Comparison of ENCODE assay signal across 33 cellular contexts in genomic region chr13:28257305-28257704, GRCh38.
"Had no signal": no experiment of that assay in that cellular context is flagged by ENCODE, and none has a peak within 500 bp of the region (broad histone marks: within the 10 kb centered on the region; RNA-seq: fewer than 3 reads in every experiment).

No MANE protein-coding gene starts in this region.

- DNase-seq: activated B cell treated with CpG ODN at 0.5 μM for 24 hours; activated CD4-positive, alpha-beta memory T cell treated with anti-CD3 and anti-CD28 coated beads for 36 hours; activated CD4-positive, alpha-beta T cell treated with anti-CD3 and anti-CD28 coated beads for 4 hours; activated CD4-positive, alpha-beta T cell treated with anti-CD3 and anti-CD28 coated beads, Interleukin-2, amount 10 ng/mL, durations not matched to agents 24 days and 14 days; activated CD4-positive, alpha-beta T cell treated with anti-CD3 and anti-CD28 coated beads, Interleukin-2, amount 50 U/mL, for 1 hour; activated CD4-positive, alpha-beta T cell treated with anti-CD3 and anti-CD28 coated beads, Interleukin-2, amount 50 U/mL, for 4 hours; activated CD4-positive, CD25-positive, alpha-beta regulatory T cell treated with anti-CD3 and anti-CD28 coated beads, Interleukin-2, amount 50 U/mL, for 72 hours; activated CD8-positive, alpha-beta memory T cell treated with anti-CD3 and anti-CD28 coated beads, Interleukin-2, amount 50 U/mL, for 4 hours; activated CD8-positive, alpha-beta T cell treated with anti-CD3 and anti-CD28 coated beads for 36 hours; activated effector memory CD4-positive, alpha-beta T cell treated with Interleukin-2 at 50 U/mL for 16 hours; activated gamma-delta T cell; activated naive CD4-positive, alpha-beta T cell treated with anti-CD3 and anti-CD28 coated beads, Interleukin-2, amount 10 ng/mL, durations not matched to agents 7 days and 5 days; activated naive CD4-positive, alpha-beta T cell treated with Interleukin-2 at 50 U/mL for 16 hours; activated naive CD8-positive, alpha-beta T cell treated with anti-CD3 and anti-CD28 coated beads, Interleukin-2, amount 10 ng/mL, durations not matched to agents 7 days and 5 days; activated naive CD8-positive, alpha-beta T cell treated with anti-CD3 and anti-CD28 coated beads, Interleukin-2, amount 50 U/mL, for 24 hours; activated T-cell treated with anti-CD3 and anti-CD28 coated beads for 4 hours; activated T-cell treated with anti-CD3 and anti-CD28 coated beads, Interleukin-2, amount 50 U/mL, for 1 hour; activated T-cell treated with anti-CD3 and anti-CD28 coated beads, Interleukin-2, amount 50 U/mL, for 4 hours; activated T-cell treated with anti-CD3 and anti-CD28 coated beads, Interleukin-2, amount 50 U/mL, for 72 hours; amygdala; anterior cingulate cortex; caudate nucleus; cerebellar nuclear complex; T-cell; T-helper 2 cell; T-helper 9 cell had no signal

- H3K27ac Mint-ChIP-seq: activated B cell treated with CpG ODN at 0.5 μM for 24 hours; activated CD4-positive, alpha-beta memory T cell treated with anti-CD3 and anti-CD28 coated beads for 36 hours; activated CD4-positive, alpha-beta T cell treated with anti-CD3 and anti-CD28 coated beads, Interleukin-2, amount 10 ng/mL, durations not matched to agents 24 days and 14 days; activated CD8-positive, alpha-beta T cell treated with anti-CD3 and anti-CD28 coated beads for 36 hours; activated naive CD4-positive, alpha-beta T cell treated with anti-CD3 and anti-CD28 coated beads, Interleukin-2, amount 10 ng/mL, durations not matched to agents 7 days and 5 days; activated naive CD8-positive, alpha-beta T cell treated with anti-CD3 and anti-CD28 coated beads, Interleukin-2, amount 10 ng/mL, durations not matched to agents 7 days and 5 days; activated naive CD8-positive, alpha-beta T cell treated with anti-CD3 and anti-CD28 coated beads, Interleukin-2, amount 50 U/mL, for 24 hours; activated T-cell treated with anti-CD3 and anti-CD28 coated beads, Interleukin-2, amount 50 U/mL, for 72 hours; activated T-helper 1 cell treated with anti-CD3 and anti-CD28 coated beads, Interleukin-12 subunit alpha, Interleukin-12 subunit beta, Interleukin-2, Interleukin-4 antibody, amounts not matched to agents 30 ng/mL and 10 ng/mL and 1 ng/mL, durations not matched to agents 14 hours and 24 hours and 36 hours; activated T-helper 2 cell treated with anti-CD3 and anti-CD28 coated beads, Interferon-gamma antibody, Interleukin-2, Interleukin-4, amounts not matched to agents 10 μg/mL and 5 μg/mL and 100 μg/mL, durations not matched to agents 14 hours and 24 hours and 36 hours; T-cell; T-helper 2 cell treated with Interferon-gamma antibody and Interleukin-4, amounts not matched to agents 5 μg/mL and 100 μg/mL, for 36 hours had no signal

- H3K4me1 Mint-ChIP-seq: activated naive CD4-positive, alpha-beta T cell treated with anti-CD3 and anti-CD28 coated beads, Interleukin-2, amount 10 ng/mL, durations not matched to agents 7 days and 5 days; brain had no signal

- H3K4me3 Mint-ChIP-seq: activated B cell treated with CpG ODN at 0.5 μM for 24 hours; activated CD4-positive, alpha-beta memory T cell treated with anti-CD3 and anti-CD28 coated beads for 36 hours; activated CD4-positive, alpha-beta T cell treated with anti-CD3 and anti-CD28 coated beads, Interleukin-2, amount 10 ng/mL, durations not matched to agents 24 days and 14 days; activated CD8-positive, alpha-beta T cell treated with anti-CD3 and anti-CD28 coated beads for 36 hours; activated naive CD4-positive, alpha-beta T cell treated with anti-CD3 and anti-CD28 coated beads, Interleukin-2, amount 10 ng/mL, durations not matched to agents 7 days and 5 days; activated naive CD4-positive, alpha-beta T cell treated with anti-CD3 and anti-CD28 coated beads, Interleukin-2, amount 50 U/mL, for 24 hours; activated naive CD8-positive, alpha-beta T cell; activated naive CD8-positive, alpha-beta T cell treated with anti-CD3 and anti-CD28 coated beads, Interleukin-2, amount 10 ng/mL, durations not matched to agents 7 days and 5 days; activated naive CD8-positive, alpha-beta T cell treated with anti-CD3 and anti-CD28 coated beads, Interleukin-2, amount 50 U/mL, for 24 hours; activated T-cell treated with anti-CD3 and anti-CD28 coated beads, Interleukin-2, amount 50 U/mL, for 4 hours; activated T-cell treated with anti-CD3 and anti-CD28 coated beads, Interleukin-2, amount 50 U/mL, for 72 hours; activated T-helper 1 cell treated with anti-CD3 and anti-CD28 coated beads, Interleukin-12 subunit alpha, Interleukin-12 subunit beta, Interleukin-2, Interleukin-4 antibody, amounts not matched to agents 30 ng/mL and 10 ng/mL and 1 ng/mL, durations not matched to agents 14 hours and 24 hours and 36 hours; brain; central memory CD8-positive, alpha-beta T cell; T-cell; T-helper 2 cell treated with Interferon-gamma antibody and Interleukin-4, amounts not matched to agents 5 μg/mL and 100 μg/mL, for 36 hours had no signal

- H3K27me3 Mint-ChIP-seq: activated B cell treated with CpG ODN at 0.5 μM for 24 hours; activated CD4-positive, alpha-beta memory T cell treated with anti-CD3 and anti-CD28 coated beads for 36 hours; activated CD4-positive, alpha-beta T cell treated with anti-CD3 and anti-CD28 coated beads, Interleukin-2, amount 10 ng/mL, durations not matched to agents 24 days and 14 days; activated CD8-positive, alpha-beta T cell treated with anti-CD3 and anti-CD28 coated beads for 36 hours; activated naive CD4-positive, alpha-beta T cell treated with anti-CD3 and anti-CD28 coated beads, Interleukin-2, amount 10 ng/mL, durations not matched to agents 7 days and 5 days; activated naive CD4-positive, alpha-beta T cell treated with anti-CD3 and anti-CD28 coated beads, Interleukin-2, amount 50 U/mL, for 24 hours; activated naive CD8-positive, alpha-beta T cell; activated naive CD8-positive, alpha-beta T cell treated with anti-CD3 and anti-CD28 coated beads, Interleukin-2, amount 10 ng/mL, durations not matched to agents 7 days and 5 days; activated naive CD8-positive, alpha-beta T cell treated with anti-CD3 and anti-CD28 coated beads, Interleukin-2, amount 50 U/mL, for 24 hours; brain; central memory CD8-positive, alpha-beta T cell; T-cell had no signal

- H3K9me3 Mint-ChIP-seq: activated B cell treated with CpG ODN at 0.5 μM for 24 hours; activated CD4-positive, alpha-beta memory T cell treated with anti-CD3 and anti-CD28 coated beads for 36 hours; activated CD4-positive, alpha-beta T cell treated with anti-CD3 and anti-CD28 coated beads, Interleukin-2, amount 10 ng/mL, durations not matched to agents 24 days and 14 days; activated CD8-positive, alpha-beta T cell treated with anti-CD3 and anti-CD28 coated beads for 36 hours; activated naive CD4-positive, alpha-beta T cell treated with anti-CD3 and anti-CD28 coated beads, Interleukin-2, amount 10 ng/mL, durations not matched to agents 7 days and 5 days; activated naive CD4-positive, alpha-beta T cell treated with anti-CD3 and anti-CD28 coated beads, Interleukin-2, amount 50 U/mL, for 24 hours; activated naive CD8-positive, alpha-beta T cell treated with anti-CD3 and anti-CD28 coated beads, Interleukin-2, amount 50 U/mL, for 24 hours; activated T-cell treated with anti-CD3 and anti-CD28 coated beads, Interleukin-2, amount 50 U/mL, for 4 hours; activated T-cell treated with anti-CD3 and anti-CD28 coated beads, Interleukin-2, amount 50 U/mL, for 72 hours; activated T-helper 1 cell treated with anti-CD3 and anti-CD28 coated beads, Interleukin-12 subunit alpha, Interleukin-12 subunit beta, Interleukin-2, Interleukin-4 antibody, amounts not matched to agents 30 ng/mL and 10 ng/mL and 1 ng/mL, durations not matched to agents 14 hours and 24 hours and 36 hours; activated T-helper 2 cell treated with anti-CD3 and anti-CD28 coated beads, Interferon-gamma antibody, Interleukin-2, Interleukin-4, amounts not matched to agents 10 μg/mL and 5 μg/mL and 100 μg/mL, durations not matched to agents 14 hours and 24 hours and 36 hours; central memory CD8-positive, alpha-beta T cell; T-cell; T-helper 2 cell treated with Interferon-gamma antibody and Interleukin-4, amounts not matched to agents 5 μg/mL and 100 μg/mL, for 36 hours had no signal

- ATAC-seq: activated CD8-positive, alpha-beta T cell treated with anti-CD3 and anti-CD28 coated beads for 36 hours; activated naive CD8-positive, alpha-beta T cell treated with anti-CD3 and anti-CD28 coated beads, Interleukin-2, amount 50 U/mL, for 24 hours; activated T-cell treated with anti-CD3 and anti-CD28 coated beads, Interleukin-2, amount 50 U/mL, for 4 hours; activated T-cell treated with anti-CD3 and anti-CD28 coated beads, Interleukin-2, amount 50 U/mL, for 72 hours; T-cell had no signal
